9 cellular contexts compared by ENCODE assay signal in the genomic region with DNA sequence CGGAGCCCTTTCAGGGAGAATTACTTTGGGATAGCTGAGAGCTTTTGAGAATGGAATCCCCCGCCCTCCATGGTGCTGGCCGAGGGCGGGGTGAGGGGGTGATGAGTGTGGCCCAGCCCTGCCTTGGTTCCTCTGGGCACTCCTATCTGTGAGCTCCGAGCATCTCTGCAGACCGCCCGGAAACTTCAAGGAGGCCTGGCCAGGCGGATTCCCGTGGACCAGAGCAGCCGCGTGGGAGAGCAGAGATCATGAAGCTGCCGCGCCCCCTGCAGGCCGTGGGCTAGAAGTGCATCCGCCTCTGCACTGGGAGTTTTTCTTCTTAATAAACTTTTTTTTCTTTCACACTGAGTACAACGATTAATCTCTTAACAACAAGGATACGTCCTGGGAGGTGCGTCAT.
DNase-seq lines count a peak whose midpoint lies in the region; ATAC-seq, FAIRE-seq and TF ChIP-seq lines count a peak whose summit lies in the region.
"Had no signal": no experiment of that assay in that cellular context is flagged by ENCODE, and none has a peak within 500 bp of the region (broad histone marks: within the 10 kb centered on the region; RNA-seq: fewer than 3 reads in every experiment).

No MANE protein-coding gene starts in this region.

- H3K4me3 ChIP-seq in HCT116 (replicated peaks in 1 of 2; ENCODE audit: low read depth in 1 of 2, low read length in 2 of 2) (no peak overlapping the region), WERI-Rb-1 (ENCODE audit: low read depth, low read length) (no peak overlapping the region), kidney (ENCODE audit: low read length in 2 of 2) (no peak overlapping the region)
- H3K4me3 ChIP-seq: BLaER1 treated with 17β-estradiol and CSF1 and Interleukin-3, amounts not matched to agents 10 nM and 100 nM had no signal

- no peaks in the 10 kb centered on the region for H3K9me3 ChIP-seq in HCT116 (ENCODE audit: control insufficient read depth in 1 of 2, insufficient read depth in 1 of 2, low read depth in 1 of 2, low read length in 2 of 2)
- no peaks in the 10 kb centered on the region for H3K9me3 ChIP-seq in WERI-Rb-1 (ENCODE audit: severe bottlenecking)
- peaks cover 0 to 3% of the 10 kb centered on the region in 2 donors for H3K9me3 ChIP-seq in kidney (ENCODE audit: control insufficient read depth in 1 of 2, low read length in 2 of 2)
- H3K9me3 ChIP-seq: BLaER1 treated with 17β-estradiol and CSF1 and Interleukin-3, amounts not matched to agents 10 nM and 100 nM had no signal

- H3K36me3 ChIP-seq in HCT116 (ENCODE audit: control insufficient read depth in 1 of 2, insufficient read depth in 2 of 2, low read length in 2 of 2) (no peaks in the 10 kb centered on the region), WERI-Rb-1 (no peaks in the 10 kb centered on the region), kidney (ENCODE audit: control insufficient read depth in 1 of 2, insufficient read depth in 2 of 2, low read length in 2 of 2) (no peaks in the 10 kb centered on the region)
- H3K36me3 ChIP-seq: BLaER1 treated with 17β-estradiol and CSF1 and Interleukin-3, amounts not matched to agents 10 nM and 100 nM had no signal

- no peak for FAIRE-seq in kidney (lab: Jason Lieb, UNC)

- no peak overlapping the region for H3K27ac ChIP-seq in HCT116 (ENCODE audit: low read depth, low read length)
- H3K27ac ChIP-seq in WERI-Rb-1, result no peak overlapping the region
- H3K27ac ChIP-seq in kidney (ENCODE audit: low read depth in 2 of 2, low read length in 2 of 2), result no peak overlapping the region
- H3K27ac ChIP-seq: BLaER1 treated with 17β-estradiol and CSF1 and Interleukin-3, amounts not matched to agents 10 nM and 100 nM had no signal

- H3K4me1 ChIP-seq in HCT116 (ENCODE audit: control insufficient read depth in 1 of 2, insufficient read depth in 2 of 2, low read length in 2 of 2) (no peaks in the 10 kb centered on the region), kidney (ENCODE audit: control insufficient read depth in 1 of 2, insufficient read depth in 1 of 2, low read depth in 1 of 2, low read length in 2 of 2) (no peaks in the 10 kb centered on the region)
- H3K4me1 ChIP-seq: BLaER1 treated with 17β-estradiol and CSF1 and Interleukin-3, amounts not matched to agents 10 nM and 100 nM had no signal

- POLR2A ChIA-PET in HCT116 (lab: Charles Lee), result no interaction called here

- H4K20me1 ChIP-seq in HCT116 (ENCODE audit: insufficient read depth), result no peaks in the 10 kb centered on the region
- H4K20me1 ChIP-seq: BLaER1 treated with 17β-estradiol and CSF1 and Interleukin-3, amounts not matched to agents 10 nM and 100 nM had no signal

- H3K27me3 ChIP-seq in HCT116 (ENCODE audit: insufficient read depth, low read length), result peaks cover 17% of the 10 kb centered on the region
- H3K27me3 ChIP-seq in WERI-Rb-1 (ENCODE audit: insufficient read depth, low read depth, severe bottlenecking), result no peaks in the 10 kb centered on the region
- H3K27me3 ChIP-seq: BLaER1 treated with 17β-estradiol and CSF1 and Interleukin-3, amounts not matched to agents 10 nM and 100 nM had no signal

- CTCF ChIA-PET in HCT116 (lab: Charles Lee), result interaction anchor here (0.6 to 1.9 kb wide), 6 partner anchors 14 to 255 kb away, joined by 3 to 6 read pairs (median 4); no protein-coding TSS in a partner anchor

- H2AFZ ChIP-seq in HCT116 (ENCODE audit: low read depth, low read length, poor library complexity, severe bottlenecking), result no peak overlapping the region

- no peak overlapping the region for H3K9ac ChIP-seq in HCT116 (ENCODE audit: low read length)
- no peak overlapping the region for H3K9ac ChIP-seq in kidney (ENCODE audit: low read length in 2 of 2)
- H3K9ac ChIP-seq: BLaER1 treated with 17β-estradiol and CSF1 and Interleukin-3, amounts not matched to agents 10 nM and 100 nM had no signal

- no peak for TF ChIP-seq POLR2A in HCT116 (IDR thresholded peaks at IDR 0.05; ENCODE audit: borderline replicate concordance, extremely low read depth, insufficient read depth, insufficient read length)

- BruUV-seq in HCT116 (replicated peaks; lab: Mats Ljungman, UMichigan), result no TSS peak

- peak; percentile 72 for ATAC-seq in HCT116

- TF ChIP-seq CTCF in HCT116 (IDR thresholded peaks at IDR 0.05 in 2 of 3, conservative IDR thresholded peaks at IDR 0.05 in 1 of 3; ENCODE audit: borderline replicate concordance in 1 of 3, insufficient read depth in 1 of 3, low read depth in 2 of 3, low read length in 2 of 3) (peak; percentile 51 to 90 (median 79); a peak in 5 of 6 replicates), WERI-Rb-1 (IDR thresholded peaks at IDR 0.05; ENCODE audit: low read depth, low read length) (peak; percentile 86), kidney (IDR thresholded peaks at IDR 0.05; ENCODE audit: borderline replicate concordance, extremely low read depth, insufficient read depth) (peak; percentile 71)

- intact Hi-C loops in HCT116 (cut with micrococcal nuclease) (loop anchor here (1.0 to 2.0 kb wide), 2 partner anchors 76 to 251 kb away; no protein-coding TSS in a partner anchor), kidney (cut with DNase I) (no loop called here)

- peak; percentile 72 for TF ChIP-seq RAD21 in HCT116 (IDR thresholded peaks at IDR 0.05; ENCODE audit: low read depth)

- no peaks in the 10 kb centered on the region for H3K9me2 ChIP-seq in HCT116 (ENCODE audit: insufficient read depth)

- H3K79me2 ChIP-seq in HCT116 (ENCODE audit: insufficient read depth, low read length), result no peaks in the 10 kb centered on the region

- RAD21 ChIA-PET in HCT116 (lab: Charles Lee; ENCODE audit: low non-redundant PET in 1 of 2, low total read pairs in 2 of 2, uncharacterized antibody in 2 of 2, unreplicated experiment in 2 of 2), result interaction anchor here in 1 of 2 experiments (0.7 kb wide), 1 partner anchor 250 kb away, joined by 3 read pairs; no protein-coding TSS in a partner anchor

- H3K4me2 ChIP-seq in HCT116 (ENCODE audit: low read length), result no peak overlapping the region
- H3K4me2 ChIP-seq: BLaER1 treated with 17β-estradiol and CSF1 and Interleukin-3, amounts not matched to agents 10 nM and 100 nM had no signal

- DNase-seq in NCI-H2029 treated with DMSO at 0.1 percent for 48 hours (lab: John Stamatoyannopoulos, UW) (peak; percentile 35), NCI-H2029 (lab: John Stamatoyannopoulos, UW) (no peak), HCT116 (ENCODE audit: low read depth, low spot score) (peak; percentile 15), WERI-Rb-1 (peak; percentile 78), kidney (no peak), NK-92 (lab: John Stamatoyannopoulos, UW; ENCODE audit: unreplicated experiment) (no peak), activated gamma-delta T cell treated with Interleukin-2 at 50 U/mL for 16 hours (no peak)
- DNase-seq in effector CD4-positive, alpha-beta T cell, result no peak

TF ChIP-seq in HCT116, 20 proteins besides CTCF, POLR2A, EP300 and RAD21:
- TF ChIP-seq FOSL1 (IDR thresholded peaks at IDR 0.05; ENCODE audit: low read depth), result no peak
- TF ChIP-seq EZH2 (IDR thresholded peaks at IDR 0.05), result no peak
- TF ChIP-seq REST (IDR thresholded peaks at IDR 0.05; ENCODE audit: low read depth), result no peak
TF ChIP-seq in HCT116: peak in this region for 0.

Comparison
In these comparisons a context has a peak if more than half of its experiments do, and no peak if none do; other contexts are left out.
1. DNase-seq: peak in NCI-H2029 treated with DMSO at 0.1 percent for 48 hours (single experiment), HCT116 (single experiment) and WERI-Rb-1 (single experiment); none in NCI-H2029 (single experiment), kidney (single experiment), effector CD4-positive, alpha-beta T cell (single experiment), NK-92 (single experiment) and activated gamma-delta T cell treated with Interleukin-2 at 50 U/mL for 16 hours (single experiment).
2. Peak in every context shown above with its lines, with median percentiles within 50 percentile points of each other: CTCF ChIP-seq.